23 cellular contexts compared by ENCODE assay signal in genomic region chr4:32661229-32661628, GRCh38.
DNase-seq lines count a peak whose midpoint lies in the region; ATAC-seq, FAIRE-seq and TF ChIP-seq lines count a peak whose summit lies in the region.
"Had no signal": no experiment of that assay in that cellular context is flagged by ENCODE, and none has a peak within 500 bp of the region (broad histone marks: within the 10 kb centered on the region; RNA-seq: fewer than 3 reads in every experiment).

No MANE protein-coding gene starts in this region.

- no peaks in the 10 kb centered on the region for H4K20me1 ChIP-seq in OCI-LY7 (ENCODE audit: insufficient read depth, low read length)

- TF ChIP-seq CTCF in OCI-LY7 (conservative IDR thresholded peaks at IDR 0.05; ENCODE audit: low read length) (no peak), coronary artery (IDR thresholded peaks at IDR 0.05) (no peak)

- no TSS peak for BruUV-seq in OCI-LY7 (replicated peaks; lab: Mats Ljungman, UMichigan)

- FAIRE-seq in endometrium (lab: Jason Lieb, UNC) = peak; percentile 4
- FAIRE-seq: D721Med, GM12892, GM18507, H54, HTR-8/SVneo had no signal

- POLR2A ChIA-PET in OCI-LY7 (lab: Charles Lee) = interaction anchor here (0.6 kb wide), 1 partner anchor 84 kb away, joined by 4 read pairs; no protein-coding TSS in a partner anchor

- no peak overlapping the region for H3K27ac ChIP-seq in OCI-LY7 (ENCODE audit: low read depth, low read length, poor library complexity, severe bottlenecking)
- no peak overlapping the region for H3K27ac ChIP-seq in coronary artery
- H3K27ac ChIP-seq: HL-60 had no signal

- no peak overlapping the region for H3K4me2 ChIP-seq in OCI-LY7 (ENCODE audit: low read length)
- H3K4me2 ChIP-seq: GM23338 had no signal

- intact Hi-C loops in OCI-LY7 (cut with micrococcal nuclease; ENCODE audit: unreplicated experiment) = no loop called here

- H2AFZ ChIP-seq in OCI-LY7 (ENCODE audit: low read length) = peak overlapping the region; percentile 35; the same call in 1 of the 2 replicates
- H2AFZ ChIP-seq: GM23338 had no signal

- DNase-seq in OCI-LY7 (ENCODE audit: low spot score) (no peak), renal cortical epithelial cell (ENCODE audit: low read depth) (peak; percentile 6), coronary artery (ENCODE audit: low spot score) (no peak), NCI-H1092 (lab: John Stamatoyannopoulos, UW) (no peak)
- DNase-seq: ACHN; BE2C; C1 segment of cervical spinal cord; CD4-positive, CD25-positive, alpha-beta regulatory T cell; CD8-positive, alpha-beta memory T cell; COR-L47; DMS153; DMS79; GDM1; HCEC 1CT had no signal

- no peak for ATAC-seq in GM21737 (IDR thresholded peaks at IDR 0.05; ENCODE audit: unreplicated experiment)
- ATAC-seq: GM23338 had no signal

- H3K4me3 ChIP-seq in OCI-LY7 (ENCODE audit: low read depth, low read length, poor library complexity, severe bottlenecking) (no peak overlapping the region), coronary artery (no peak overlapping the region)
- H3K4me3 ChIP-seq: GM23338 had no signal

- no peaks in the 10 kb centered on the region for H3K36me3 ChIP-seq in OCI-LY7 (ENCODE audit: insufficient read depth, low read length)
- H3K36me3 ChIP-seq: BE2C had no signal

- H3K9me2 ChIP-seq in OCI-LY7 (ENCODE audit: insufficient read depth, low read length) = no peaks in the 10 kb centered on the region

- no peaks in the 10 kb centered on the region for H3K79me2 ChIP-seq in OCI-LY7 (ENCODE audit: insufficient read depth, low read depth, low read length)

- CTCF ChIA-PET in OCI-LY7 (lab: Charles Lee; ENCODE audit: unreplicated experiment) = no interaction called here

- peaks cover 4% of the 10 kb centered on the region for H3K9me3 ChIP-seq in OCI-LY7 (ENCODE audit: low read length)
- H3K9me3 ChIP-seq: BE2C had no signal

- H3K4me1 ChIP-seq in OCI-LY7 (ENCODE audit: insufficient read depth, low read length, poor library complexity, severe bottlenecking) = no peaks in the 10 kb centered on the region
- H3K4me1 ChIP-seq: BE2C had no signal
